ENCODE assay signal across 9 cellular contexts in the genomic region with DNA sequence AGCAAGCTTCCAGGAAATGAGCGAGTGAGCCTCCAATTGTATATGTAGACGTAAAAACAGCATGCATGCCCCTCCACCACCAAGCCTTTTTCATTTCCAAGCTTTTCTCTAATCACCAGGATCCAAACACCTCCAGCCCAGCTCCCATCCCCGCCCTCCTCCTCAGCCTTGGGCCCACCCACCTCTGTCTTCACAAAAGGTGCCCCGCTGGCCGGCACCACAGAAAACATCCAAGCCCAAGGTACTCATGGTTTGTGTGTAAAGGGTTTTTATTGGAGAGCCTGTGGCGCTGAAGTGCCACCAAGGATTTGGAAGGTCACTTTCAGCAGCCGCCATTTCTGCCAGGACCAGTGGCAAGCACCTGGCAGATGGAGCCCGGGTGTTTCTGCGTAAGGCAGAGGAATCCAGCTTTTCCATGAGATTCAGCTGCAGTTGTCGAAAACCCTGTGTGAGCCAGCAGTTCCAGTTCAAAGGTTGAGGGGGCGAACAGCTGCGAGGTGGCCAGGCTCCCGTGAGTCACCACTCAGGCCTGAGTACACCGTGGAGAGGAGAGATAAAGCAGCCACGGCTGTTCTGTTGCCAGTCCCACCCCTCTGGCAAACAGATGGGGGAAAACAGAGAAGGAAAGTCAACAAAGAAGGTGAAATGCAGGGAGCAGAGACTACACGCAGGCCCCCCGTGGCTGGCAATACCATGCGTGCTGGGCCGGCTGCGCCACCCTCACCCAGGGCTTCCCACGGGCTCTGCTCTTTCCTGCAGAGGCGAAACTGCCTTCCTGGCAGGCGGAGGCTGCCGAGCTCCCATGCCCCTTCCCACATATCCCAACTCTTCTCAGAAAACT. TPM values are rescaled to one million over a fixed set of nuclear protein-coding genes. Genes with fewer than 3 reads are reported as not detected.
DNase-seq lines count a peak whose midpoint lies in the region; ATAC-seq and FAIRE-seq lines count a peak whose summit lies in the region.
"Had no signal": no experiment of that assay in that cellular context is flagged by ENCODE, and none has a peak within 500 bp of the region (broad histone marks: within the 10 kb centered on the region; RNA-seq: fewer than 3 reads in every experiment).

No MANE protein-coding gene starts in this region.

- intact Hi-C loops in posterior vena cava (cut with DNase I): no loop called here

- DNase-seq in EH (ENCODE audit: low read depth) (peak; percentile 73), NCI-H69 (lab: John Stamatoyannopoulos, UW) (peak; percentile 94), fibroblast of the conjunctiva (ENCODE audit: low read depth) (peak; percentile 28), posterior vena cava (ENCODE audit: low spot score) (peak; percentile 83), dedifferentiated amniotic fluid mesenchymal stem cell (ENCODE audit: extremely low spot score) (no peak), GM19239 (ENCODE audit: insufficient read length, low spot score) (no peak)
- DNase-seq in activated CD4-positive, alpha-beta T cell treated with anti-CD3 and anti-CD28 coated beads for 4 hours: no peak
- DNase-seq: immature natural killer cell had no signal

- no peak for FAIRE-seq in GM19239 (lab: Jason Lieb, UNC)

- no peak for ATAC-seq in GM18870 (IDR thresholded peaks at IDR 0.05; ENCODE audit: unreplicated experiment)

RNA-seq across cellular contexts. Expression of a gene that starts 38.2 kb away (rescaled TPM):
- 1 to 10 TPM; 8.0 to 9.0 TPM for total RNA-seq in posterior vena cava

Comparison
In these comparisons a context has a peak if more than half of its experiments do, and no peak if none do; other contexts are left out.
1. DNase-seq: peak in EH (single experiment), NCI-H69 (single experiment), fibroblast of the conjunctiva (single experiment) and posterior vena cava (single experiment); none in activated CD4-positive, alpha-beta T cell treated with anti-CD3 and anti-CD28 coated beads for 4 hours (0 of 2), dedifferentiated amniotic fluid mesenchymal stem cell (single experiment) and GM19239 (single experiment).